19 cellular contexts compared by ENCODE assay signal in the genomic region with DNA sequence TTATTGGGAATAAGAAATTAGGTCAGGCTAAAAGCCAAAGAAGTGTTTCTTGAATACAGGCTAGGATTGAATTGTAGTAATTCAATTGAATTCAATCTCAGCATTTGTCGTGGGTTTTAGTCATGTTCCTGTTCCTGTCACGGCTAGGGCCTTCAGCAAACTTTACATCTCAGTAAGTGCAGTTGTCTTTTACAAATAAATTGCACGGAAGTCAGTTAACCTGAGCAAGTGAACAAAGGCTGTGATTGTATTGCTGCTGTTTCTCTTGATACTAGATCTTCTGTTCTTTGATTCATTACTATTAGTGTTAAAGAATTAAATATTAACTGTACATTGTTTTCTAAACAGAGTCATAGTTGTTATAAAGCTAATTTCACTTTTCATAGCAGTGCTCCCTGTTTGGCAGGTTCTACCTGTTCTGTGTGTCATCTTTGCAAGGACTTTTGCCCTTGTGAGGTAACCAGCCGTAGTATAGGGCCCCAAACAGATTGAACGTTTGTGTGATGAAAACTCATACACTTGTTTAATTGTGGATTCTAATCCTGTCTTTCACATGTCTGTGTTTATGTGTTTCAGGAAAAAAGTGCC.
DNase-seq lines count a peak whose midpoint lies in the region; ATAC-seq and TF ChIP-seq lines count a peak whose summit lies in the region.
"Had no signal": no experiment of that assay in that cellular context is flagged by ENCODE, and none has a peak within 500 bp of the region (broad histone marks: within the 10 kb centered on the region; RNA-seq: fewer than 3 reads in every experiment).

No MANE protein-coding gene starts in this region.

- peak overlapping the region in 1 of 2 donors; percentile 28 for H3K9ac ChIP-seq in duodenal mucosa (ENCODE audit: low read depth in 1 of 2, low read length in 2 of 2)

- H3K36me3 ChIP-seq in duodenal mucosa (ENCODE audit: control insufficient read depth in 1 of 2, insufficient read depth in 2 of 2, low read length in 2 of 2) = peaks cover 0 to 3% of the 10 kb centered on the region in 2 donors
- no peaks in the 10 kb centered on the region for H3K36me3 ChIP-seq in upper lobe of right lung
- H3K36me3 ChIP-seq: ascending aorta had no signal

- ATAC-seq in upper lobe of right lung = peak; percentile 31
- ATAC-seq: GM23338 had no signal

- no peaks in the 10 kb centered on the region for H3K27me3 ChIP-seq in duodenal mucosa (ENCODE audit: control insufficient read depth in 1 of 2, insufficient read depth in 2 of 2, low read length in 2 of 2)
- no peaks in the 10 kb centered on the region for H3K27me3 ChIP-seq in upper lobe of right lung
- H3K27me3 ChIP-seq: ascending aorta had no signal

- peaks cover 0 to 5% of the 10 kb centered on the region in 2 donors for H3K9me3 ChIP-seq in duodenal mucosa (ENCODE audit: control insufficient read depth in 1 of 2, low read length in 2 of 2)
- no peaks in the 10 kb centered on the region for H3K9me3 ChIP-seq in upper lobe of right lung
- H3K9me3 ChIP-seq: ascending aorta had no signal

- no peak overlapping the region for H3K4me3 ChIP-seq in duodenal mucosa (ENCODE audit: low read depth in 1 of 2, low read length in 2 of 2)
- H3K4me3 ChIP-seq in upper lobe of right lung = no peak overlapping the region
- H3K4me3 ChIP-seq: ascending aorta, coronary artery, GM23338 had no signal

- TF ChIP-seq CTCF in upper lobe of right lung (IDR thresholded peaks at IDR 0.05) (no peak), osteocyte (IDR thresholded peaks at IDR 0.05) (no peak)

- no peak overlapping the region for H3K4me3 Mint-ChIP-seq in osteocyte (ENCODE audit: unreplicated experiment)
- no peak overlapping the region for H3K4me3 Mint-ChIP-seq in activated naive CD8-positive, alpha-beta T cell treated with anti-CD3 and anti-CD28 coated beads for 36 hours
- H3K4me3 Mint-ChIP-seq: activated CD4-positive, alpha-beta T cell treated with anti-CD3 and anti-CD28 coated beads, Interleukin-2, amount 10 ng/mL, durations not matched to agents 7 days and 5 days; GM23338 had no signal

- H3K4me1 ChIP-seq in duodenal mucosa (ENCODE audit: control insufficient read depth in 1 of 2, insufficient read depth in 2 of 2, low read length in 2 of 2) (peaks cover 12 to 36% of the 10 kb centered on the region in 2 donors), upper lobe of right lung (no peaks in the 10 kb centered on the region)
- H3K4me1 ChIP-seq: ascending aorta had no signal

- H3K4me1 Mint-ChIP-seq in osteocyte (ENCODE audit: unreplicated experiment) = no peaks in the 10 kb centered on the region
- no peaks in the 10 kb centered on the region for H3K4me1 Mint-ChIP-seq in activated naive CD8-positive, alpha-beta T cell treated with anti-CD3 and anti-CD28 coated beads for 36 hours
- H3K4me1 Mint-ChIP-seq: activated CD4-positive, alpha-beta T cell treated with anti-CD3 and anti-CD28 coated beads, Interleukin-2, amount 10 ng/mL, durations not matched to agents 7 days and 5 days had no signal

- intact Hi-C loops in upper lobe of right lung (cut with DNase I) = no loop called here

- peaks cover 12% of the 10 kb centered on the region for H3K36me3 Mint-ChIP-seq in osteocyte (ENCODE audit: unreplicated experiment)
- H3K36me3 Mint-ChIP-seq in activated naive CD8-positive, alpha-beta T cell treated with anti-CD3 and anti-CD28 coated beads for 36 hours = no peaks in the 10 kb centered on the region

- H3K27me3 Mint-ChIP-seq in osteocyte (ENCODE audit: unreplicated experiment) = no peaks in the 10 kb centered on the region
- peaks cover 8% of the 10 kb centered on the region for H3K27me3 Mint-ChIP-seq in activated naive CD8-positive, alpha-beta T cell treated with anti-CD3 and anti-CD28 coated beads for 36 hours
- H3K27me3 Mint-ChIP-seq: activated CD4-positive, alpha-beta T cell treated with anti-CD3 and anti-CD28 coated beads, Interleukin-2, amount 10 ng/mL, durations not matched to agents 7 days and 5 days had no signal

- no peak overlapping the region for H3K27ac Mint-ChIP-seq in osteocyte (ENCODE audit: unreplicated experiment)
- H3K27ac Mint-ChIP-seq in activated naive CD8-positive, alpha-beta T cell treated with anti-CD3 and anti-CD28 coated beads for 36 hours = no peak overlapping the region
- H3K27ac Mint-ChIP-seq: activated CD4-positive, alpha-beta T cell treated with anti-CD3 and anti-CD28 coated beads, Interleukin-2, amount 10 ng/mL, durations not matched to agents 7 days and 5 days; GM23338 had no signal

- DNase-seq in NCI-H510A (lab: John Stamatoyannopoulos, UW) (peak; percentile 25), mucosa of gallbladder (ENCODE audit: low spot score) (peak; percentile 89), upper lobe of right lung (no peak), osteocyte (ENCODE audit: extremely low spot score, unreplicated experiment) (no peak), AG08395 (ENCODE audit: low spot score) (no peak)
- DNase-seq in activated naive CD8-positive, alpha-beta T cell treated with anti-CD3 and anti-CD28 coated beads for 36 hours = no peak
- DNase-seq: activated CD4-positive, alpha-beta T cell treated with anti-CD3 and anti-CD28 coated beads, Interleukin-2, amount 10 ng/mL, durations not matched to agents 7 days and 5 days; activated naive CD4-positive, alpha-beta T cell; DMS 273 treated with DMSO at 0.1 percent for 48 hours; KBM-7; NCI-H1105; occipital lobe; stimulated activated CD4-positive, alpha-beta T cell treated with anti-CD3 and anti-CD28 coated beads, Interleukin-4, amount 100 ng/mL, for 1 hour; substantia nigra; SW 1271 had no signal

- H3K9me3 Mint-ChIP-seq in osteocyte (ENCODE audit: unreplicated experiment) = no peaks in the 10 kb centered on the region
- no peaks in the 10 kb centered on the region for H3K9me3 Mint-ChIP-seq in activated naive CD8-positive, alpha-beta T cell treated with anti-CD3 and anti-CD28 coated beads for 36 hours
- H3K9me3 Mint-ChIP-seq: GM23338 had no signal

- H3K27ac ChIP-seq in duodenal mucosa (ENCODE audit: low read depth, low read length) (peak overlapping the region; percentile 42), upper lobe of right lung (no peak overlapping the region)
- H3K27ac ChIP-seq: ascending aorta, coronary artery had no signal

Comparison
In these comparisons a context has a peak if more than half of its experiments do, and no peak if none do; other contexts are left out.
1. DNase-seq: peak in NCI-H510A (single experiment) and mucosa of gallbladder (single experiment); none in upper lobe of right lung (single experiment), osteocyte (single experiment), AG08395 (single experiment) and activated naive CD8-positive, alpha-beta T cell treated with anti-CD3 and anti-CD28 coated beads for 36 hours (single experiment).